8 cellular contexts compared by ENCODE assay signal in genomic region chr19:58553799-58554493, GRCh38. TPM values are rescaled to one million over a fixed set of nuclear protein-coding genes. Genes with fewer than 3 reads are reported as not detected.
DNase-seq lines count a peak whose midpoint lies in the region; ATAC-seq, FAIRE-seq and TF ChIP-seq lines count a peak whose summit lies in the region.

No MANE protein-coding gene starts in this region.

- peak overlapping the region; percentile 92 for H3K4me3 Mint-ChIP-seq in activated CD4-positive, alpha-beta T cell treated with anti-CD3 and anti-CD28 coated beads for 36 hours

- H3K27me3 ChIP-seq in ascending aorta, result no peaks in the 10 kb centered on the region
- no peaks in the 10 kb centered on the region for H3K27me3 ChIP-seq in HepG2 (ENCODE audit: control insufficient read depth in 1 of 2, insufficient read depth in 2 of 2, low read length in 2 of 2)
- no peaks in the 10 kb centered on the region for H3K27me3 ChIP-seq in thymus (ENCODE audit: control insufficient read depth, insufficient read depth)

- intact Hi-C loops in activated CD4-positive, alpha-beta T cell treated with anti-CD3 and anti-CD28 coated beads for 36 hours (cut with DNase I, micrococcal nuclease), result loop anchor here in 1 of 2 experiments (1.0 kb wide), 1 partner anchor 9 kb away; no protein-coding TSS in a partner anchor
- intact Hi-C loops in ascending aorta (cut with DNase I), result loop anchor here (1.0 to 2.0 kb wide), 2 partner anchors 10 to 35 kb away; partner anchors contain the start of genes TRIM28 and ZBTB45
- intact Hi-C loops in HepG2 (cut with micrococcal nuclease; ENCODE audit: unreplicated experiment), result no loop called here

- H3K79me2 ChIP-seq in HepG2 (ENCODE audit: insufficient read depth, low read length), result peaks cover 23% of the 10 kb centered on the region

- H4K20me1 ChIP-seq in HepG2 (ENCODE audit: insufficient read depth, low read length), result peaks cover 16% of the 10 kb centered on the region

- FAIRE-seq in HepG2 (lab: Jason Lieb, UNC) (no peak), urothelium cell line (lab: Jason Lieb, UNC) (no peak)

- H3K36me3 ChIP-seq in ascending aorta (peaks cover 52 to 61% of the 10 kb centered on the region in 2 donors), HepG2 (replicated peaks in 1 of 2; ENCODE audit: control insufficient read depth in 1 of 2, insufficient read depth in 2 of 2, low read length in 2 of 2) (peaks cover 25 to 46% of the 10 kb centered on the region in 2 experiments), thymus (ENCODE audit: control insufficient read depth, insufficient read depth) (peaks cover 55% of the 10 kb centered on the region)

- H3K4me1 ChIP-seq in ascending aorta (peaks cover 19 to 32% of the 10 kb centered on the region in 2 donors), HepG2 (ENCODE audit: insufficient read depth, low read length) (peaks cover 30% of the 10 kb centered on the region), thymus (ENCODE audit: control insufficient read depth, insufficient read depth, low read length) (peaks cover 25% of the 10 kb centered on the region)

- in situ Hi-C loops in HepG2 (cut with HindIII; ENCODE audit: extremely low pct_ligation_motif_present, low pct_unique_long_range_greater_than_20kb), result no loop called here

- peak overlapping the region; percentile 72 to 80 for H3K4me3 ChIP-seq in ascending aorta
- H3K4me3 ChIP-seq in HepG2 (replicated peaks in 1 of 3; ENCODE audit: insufficient read depth in 1 of 3, low read depth in 2 of 3, low read length in 3 of 3), result peak overlapping the region; percentile 48 to 77 (median 63); a peak in 5 of 6 replicates
- peak overlapping the region; percentile 90 for H3K4me3 ChIP-seq in thymus (ENCODE audit: low read length)

- TF ChIP-seq EP300 in HepG2 (IDR thresholded peaks at IDR 0.05; ENCODE audit: low read depth in 2 of 2, low read length in 2 of 2), result no peak
- TF ChIP-seq EP300 in HepG2 (CRISPR knock-in tag; IDR thresholded peaks at IDR 0.05; ENCODE audit: borderline replicate concordance), result no peak

- H3K9ac ChIP-seq in HepG2 (ENCODE audit: insufficient read depth, low read depth, low read length), result peak overlapping the region; percentile 77

- WGBS in HepG2 (ENCODE audit: low lambda C conversion rate), result 66% methylated on average over 18 of the region's 18 CpGs
- 62% methylated on average over 18 of the region's 18 CpGs for WGBS in thymus

- no peak for TF ChIP-seq POLR2A in HepG2 (IDR thresholded peaks at IDR 0.05; ENCODE audit: insufficient read depth in 1 of 2, low read depth in 2 of 2, low read length in 2 of 2)

- POLR2A ChIA-PET in activated CD4-positive, alpha-beta T cell treated with anti-CD3 and anti-CD28 coated beads for 36 hours (lab: Charles Lee), result interaction anchor here (1.0 to 3.5 kb wide), 2 partner anchors 9 to 34 kb away, joined by 3 to 41 read pairs; partner anchors contain the start of genes TRIM28 and ZBTB45
- POLR2A ChIA-PET in HepG2 (lab: Yijun Ruan, JAX), result interaction anchor here (1.1 to 3.5 kb wide), 3 partner anchors 9 to 44 kb away, joined by 3 to 58 read pairs (median 31); partner anchors contain the start of genes TRIM28 and ZBTB45

- ATAC-seq in activated CD4-positive, alpha-beta T cell treated with anti-CD3 and anti-CD28 coated beads for 36 hours, result no peak
- peak; percentile 0; the same call in 1 of the 3 replicates for ATAC-seq in HepG2

- TF ChIP-seq CTCF in ascending aorta (IDR thresholded peaks at IDR 0.05) (no peak), HepG2 (CRISPR knock-in tag; IDR thresholded peaks at IDR 0.05) (no peak)

- H2AFZ ChIP-seq in HepG2 (ENCODE audit: low read length), result no peak overlapping the region

- peaks cover 81% of the 10 kb centered on the region for H3K36me3 Mint-ChIP-seq in activated CD4-positive, alpha-beta T cell treated with anti-CD3 and anti-CD28 coated beads for 36 hours (ENCODE audit: low read depth)

- H3K4me2 ChIP-seq in HepG2 (ENCODE audit: low read depth, low read length), result peak overlapping the region; percentile 81

- H3K27ac ChIP-seq in ascending aorta, result peak overlapping the region; percentile 92 to 99
- peak overlapping the region; percentile 50 for H3K27ac ChIP-seq in HepG2 (ENCODE audit: extremely low read length, insufficient read depth, low read length)
- H3K27ac ChIP-seq in thymus (ENCODE audit: low read depth), result peak overlapping the region; percentile 98

- H3K27me3 Mint-ChIP-seq in activated CD4-positive, alpha-beta T cell treated with anti-CD3 and anti-CD28 coated beads for 36 hours, result no peaks in the 10 kb centered on the region

- no peak for TF ChIP-seq RAD21 in HepG2 (CRISPR knock-in tag; IDR thresholded peaks at IDR 0.05)

- peaks cover 41% of the 10 kb centered on the region for H3K4me1 Mint-ChIP-seq in activated CD4-positive, alpha-beta T cell treated with anti-CD3 and anti-CD28 coated beads for 36 hours

- no TSS peak for BruUV-seq in HepG2 (replicated peaks; lab: Mats Ljungman, UMichigan)

- H3K9me3 Mint-ChIP-seq in activated CD4-positive, alpha-beta T cell treated with anti-CD3 and anti-CD28 coated beads for 36 hours (ENCODE audit: low read depth), result no peaks in the 10 kb centered on the region

- CTCF ChIA-PET in activated CD4-positive, alpha-beta T cell treated with anti-CD3 and anti-CD28 coated beads for 36 hours (lab: Charles Lee), result interaction anchor here (0.7 to 2.1 kb wide), 5 partner anchors 10 to 65 kb away, joined by 3 to 20 read pairs (median 5); partner anchors contain the start of genes TRIM28 and ZBTB45
- CTCF ChIA-PET in HepG2 (lab: Yijun Ruan, JAX; ENCODE audit: low intra/inter-chr PET ratio, low total read pairs), result no interaction called here

- no peaks in the 10 kb centered on the region for H3K9me3 ChIP-seq in ascending aorta
- H3K9me3 ChIP-seq in HepG2 (ENCODE audit: low read length), result no peaks in the 10 kb centered on the region
- no peaks in the 10 kb centered on the region for H3K9me3 ChIP-seq in thymus (ENCODE audit: control insufficient read depth)

- DNase-seq in activated CD4-positive, alpha-beta T cell treated with anti-CD3 and anti-CD28 coated beads for 36 hours, result no peak
- DNase-seq in activated CD4-positive, alpha-beta T cell treated with anti-CD3 and anti-CD28 coated beads, Interleukin-2, amount 50 U/mL, for 4 hours, result no peak
- DNase-seq in ascending aorta (ENCODE audit: low spot score in 2 of 2) (peak in 1 of 2 donors; percentile 62), HepG2 (ENCODE audit: low spot score) (no peak), urothelium cell line (ENCODE audit: low spot score) (no peak), DMS79 (lab: John Stamatoyannopoulos, UW) (no peak)
- no peak for DNase-seq in effector CD8-positive, alpha-beta T cell (lab: John Stamatoyannopoulos, UW)

- H3K27ac Mint-ChIP-seq in activated CD4-positive, alpha-beta T cell treated with anti-CD3 and anti-CD28 coated beads for 36 hours, result peak overlapping the region; percentile 95

RNA-seq across cellular contexts. Expression of gene CHMP2A, which starts 1.0 kb away (rescaled TPM):
- 100 to 1,000 TPM; 101 to 107 TPM for total RNA-seq in activated CD4-positive, alpha-beta T cell treated with anti-CD3 and anti-CD28 coated beads for 36 hours
- total RNA-seq in ascending aorta (154 TPM), HepG2 (2016; rRNA removed; fragmentation: Illumina TruSeq; extraction: Trizol) (55.0 and 70.9 TPM in 2 replicates)
- 45.6 and 61.8 TPM in 2 replicates for total RNA-seq in HepG2 (2016; cell fraction: cytosol; rRNA removed; fragmentation: Illumina TruSeq; extraction: Trizol; ENCODE audit: low read depth)
- 56.2 and 72.4 TPM in 2 replicates for total RNA-seq in HepG2 (2016; cell fraction: insoluble cytoplasmic fraction; rRNA removed; fragmentation: Illumina TruSeq; extraction: Trizol)
- total RNA-seq in HepG2 (2016; cell fraction: membrane; rRNA removed; fragmentation: Illumina TruSeq; extraction: Trizol), result 35.3 and 50.0 TPM in 2 replicates
- total RNA-seq in HepG2 (2016; cell fraction: nucleus; rRNA removed; fragmentation: Illumina TruSeq; extraction: Trizol), result 22.1 and 25.7 TPM in 2 replicates
- polyA plus RNA-seq in HepG2 (2011; rRNA removed) (49.7 and 51.4 TPM in 2 replicates), thymus (131 TPM)
- polyA plus RNA-seq in HepG2 (2011; cell fraction: cytosol; rRNA removed), result 61.9 and 66.7 TPM in 2 replicates
- polyA plus RNA-seq in HepG2 (2011; cell fraction: nucleus; rRNA removed), result 108 and 113 TPM in 2 replicates
- polyA plus RNA-seq in HepG2 (2012), result 41.7 and 46.0 TPM in 2 replicates
- 56.7 and 73.4 TPM in 2 replicates for polyA plus RNA-seq in HepG2 (2016; cell fraction: cytosol; fragmentation: Illumina TruSeq; extraction: Trizol; ENCODE audit: low read depth)
- 88.0 and 94.2 TPM in 2 replicates for polyA plus RNA-seq in HepG2 (2016; cell fraction: insoluble cytoplasmic fraction; fragmentation: Illumina TruSeq; extraction: Trizol; ENCODE audit: low read depth)
- polyA plus RNA-seq in HepG2 (2016; cell fraction: membrane; fragmentation: Illumina TruSeq; extraction: Trizol; ENCODE audit: low read depth), result 38.7 and 48.0 TPM in 2 replicates
- 55.6 and 56.2 TPM in 2 replicates for polyA plus RNA-seq in HepG2 (2016; cell fraction: nucleus; fragmentation: Illumina TruSeq; extraction: Trizol; ENCODE audit: insufficient read depth, low read depth)
- 46.3 and 131 TPM in 2 replicates for polyA minus RNA-seq in HepG2 (2011; rRNA and poly(A)+ RNA removed; ENCODE audit: low replicate concordance)
- polyA minus RNA-seq in HepG2 (2011; cell fraction: cytosol; rRNA and poly(A)+ RNA removed), result 25.4 and 27.7 TPM in 2 replicates
- 21.0 and 24.5 TPM in 2 replicates for polyA minus RNA-seq in HepG2 (2011; cell fraction: nucleus; rRNA and poly(A)+ RNA removed)

RNA-seq across cellular contexts. Expression of gene UBE2M, which starts 4.5 kb away (rescaled TPM):
- total RNA-seq in activated CD4-positive, alpha-beta T cell treated with anti-CD3 and anti-CD28 coated beads for 36 hours, result 100 to 1,000 TPM; 115 to 138 TPM
- 14.8 TPM for total RNA-seq in ascending aorta
- 29.5 and 36.2 TPM in 2 replicates for total RNA-seq in HepG2 (2016; rRNA removed; fragmentation: Illumina TruSeq; extraction: Trizol)
- 14.2 and 15.5 TPM in 2 replicates for total RNA-seq in HepG2 (2016; cell fraction: cytosol; rRNA removed; fragmentation: Illumina TruSeq; extraction: Trizol; ENCODE audit: low read depth)
- 25.4 and 36.1 TPM in 2 replicates for total RNA-seq in HepG2 (2016; cell fraction: insoluble cytoplasmic fraction; rRNA removed; fragmentation: Illumina TruSeq; extraction: Trizol)
- total RNA-seq in HepG2 (2016; cell fraction: membrane; rRNA removed; fragmentation: Illumina TruSeq; extraction: Trizol), result 26.0 and 30.0 TPM in 2 replicates
- total RNA-seq in HepG2 (2016; cell fraction: nucleus; rRNA removed; fragmentation: Illumina TruSeq; extraction: Trizol), result 14.4 and 19.6 TPM in 2 replicates
- 50.3 and 55.5 TPM in 2 replicates for polyA plus RNA-seq in HepG2 (2011; rRNA removed)
- 32.0 and 34.7 TPM in 2 replicates for polyA plus RNA-seq in HepG2 (2011; cell fraction: cytosol; rRNA removed)
- polyA plus RNA-seq in HepG2 (2011; cell fraction: nucleus; rRNA removed), result 59.9 and 61.9 TPM in 2 replicates
- polyA plus RNA-seq in HepG2 (2012), result 47.3 and 47.7 TPM in 2 replicates
- 22.8 and 27.9 TPM in 2 replicates for polyA plus RNA-seq in HepG2 (2016; cell fraction: cytosol; fragmentation: Illumina TruSeq; extraction: Trizol; ENCODE audit: low read depth)
- polyA plus RNA-seq in HepG2 (2016; cell fraction: insoluble cytoplasmic fraction; fragmentation: Illumina TruSeq; extraction: Trizol; ENCODE audit: low read depth), result 54.2 and 62.5 TPM in 2 replicates
- 30.4 and 40.6 TPM in 2 replicates for polyA plus RNA-seq in HepG2 (2016; cell fraction: membrane; fragmentation: Illumina TruSeq; extraction: Trizol; ENCODE audit: low read depth)
- polyA plus RNA-seq in HepG2 (2016; cell fraction: nucleus; fragmentation: Illumina TruSeq; extraction: Trizol; ENCODE audit: insufficient read depth, low read depth), result 53.2 and 66.7 TPM in 2 replicates
- 39.7 and 154 TPM in 2 replicates for polyA minus RNA-seq in HepG2 (2011; rRNA and poly(A)+ RNA removed; ENCODE audit: low replicate concordance)
- polyA minus RNA-seq in HepG2 (2011; cell fraction: cytosol; rRNA and poly(A)+ RNA removed), result 26.9 and 27.3 TPM in 2 replicates
- polyA minus RNA-seq in HepG2 (2011; cell fraction: nucleus; rRNA and poly(A)+ RNA removed), result 20.8 and 23.0 TPM in 2 replicates
- polyA plus RNA-seq in thymus, result 43.9 TPM

RNA-seq across cellular contexts. Expression of gene TRIM28, which starts 10.1 kb away (rescaled TPM):
- total RNA-seq in activated CD4-positive, alpha-beta T cell treated with anti-CD3 and anti-CD28 coated beads for 36 hours, result 100 to 1,000 TPM; 481 to 758 TPM
- total RNA-seq in ascending aorta (222 TPM), HepG2 (2016; rRNA removed; fragmentation: Illumina TruSeq; extraction: Trizol) (302 and 361 TPM in 2 replicates)
- 29.3 and 34.8 TPM in 2 replicates for total RNA-seq in HepG2 (2016; cell fraction: cytosol; rRNA removed; fragmentation: Illumina TruSeq; extraction: Trizol; ENCODE audit: low read depth)
- total RNA-seq in HepG2 (2016; cell fraction: insoluble cytoplasmic fraction; rRNA removed; fragmentation: Illumina TruSeq; extraction: Trizol), result 282 and 373 TPM in 2 replicates
- total RNA-seq in HepG2 (2016; cell fraction: membrane; rRNA removed; fragmentation: Illumina TruSeq; extraction: Trizol), result 118 and 119 TPM in 2 replicates
- 266 and 307 TPM in 2 replicates for total RNA-seq in HepG2 (2016; cell fraction: nucleus; rRNA removed; fragmentation: Illumina TruSeq; extraction: Trizol)
- polyA plus RNA-seq in HepG2 (2011; rRNA removed) (439 and 461 TPM in 2 replicates), thymus (220 TPM)
- polyA plus RNA-seq in HepG2 (2011; cell fraction: cytosol; rRNA removed), result 192 and 284 TPM in 2 replicates
- polyA plus RNA-seq in HepG2 (2011; cell fraction: nucleus; rRNA removed), result 913 and 1,149 TPM in 2 replicates
- polyA plus RNA-seq in HepG2 (2012), result 400 and 525 TPM in 2 replicates
- polyA plus RNA-seq in HepG2 (2016; cell fraction: cytosol; fragmentation: Illumina TruSeq; extraction: Trizol; ENCODE audit: low read depth), result 31.8 and 43.0 TPM in 2 replicates
- 296 and 460 TPM in 2 replicates for polyA plus RNA-seq in HepG2 (2016; cell fraction: insoluble cytoplasmic fraction; fragmentation: Illumina TruSeq; extraction: Trizol; ENCODE audit: low read depth)
- 94.7 and 105 TPM in 2 replicates for polyA plus RNA-seq in HepG2 (2016; cell fraction: membrane; fragmentation: Illumina TruSeq; extraction: Trizol; ENCODE audit: low read depth)
- polyA plus RNA-seq in HepG2 (2016; cell fraction: nucleus; fragmentation: Illumina TruSeq; extraction: Trizol; ENCODE audit: insufficient read depth, low read depth), result 574 and 592 TPM in 2 replicates
- polyA minus RNA-seq in HepG2 (2011; rRNA and poly(A)+ RNA removed; ENCODE audit: low replicate concordance), result 1,983 and 2,170 TPM in 2 replicates
- 465 and 488 TPM in 2 replicates for polyA minus RNA-seq in HepG2 (2011; cell fraction: cytosol; rRNA and poly(A)+ RNA removed)
- 351 and 419 TPM in 2 replicates for polyA minus RNA-seq in HepG2 (2011; cell fraction: nucleus; rRNA and poly(A)+ RNA removed)

RNA-seq across cellular contexts. Expression of gene MZF1, which starts 19.2 kb away (rescaled TPM):
- 10 to 100 TPM; 14.3 to 15.0 TPM for total RNA-seq in activated CD4-positive, alpha-beta T cell treated with anti-CD3 and anti-CD28 coated beads for 36 hours
- 77.1 TPM for total RNA-seq in ascending aorta
- 1.3 and 3.1 TPM in 2 replicates for total RNA-seq in HepG2 (2016; rRNA removed; fragmentation: Illumina TruSeq; extraction: Trizol)
- total RNA-seq in HepG2 (2016; cell fraction: cytosol; rRNA removed; fragmentation: Illumina TruSeq; extraction: Trizol; ENCODE audit: low read depth), result 0.97 and 1.1 TPM in 2 replicates
- total RNA-seq in HepG2 (2016; cell fraction: insoluble cytoplasmic fraction; rRNA removed; fragmentation: Illumina TruSeq; extraction: Trizol), result 1.0 and 3.4 TPM in 2 replicates
- total RNA-seq in HepG2 (2016; cell fraction: membrane; rRNA removed; fragmentation: Illumina TruSeq; extraction: Trizol), result 1.1 and 1.4 TPM in 2 replicates
- total RNA-seq in HepG2 (2016; cell fraction: nucleus; rRNA removed; fragmentation: Illumina TruSeq; extraction: Trizol), result 3.8 and 4.3 TPM in 2 replicates
- 8.1 and 10.0 TPM in 2 replicates for polyA plus RNA-seq in HepG2 (2011; rRNA removed)
- 3.4 and 6.6 TPM in 2 replicates for polyA plus RNA-seq in HepG2 (2011; cell fraction: cytosol; rRNA removed)
- 73.5 and 84.6 TPM in 2 replicates for polyA plus RNA-seq in HepG2 (2011; cell fraction: nucleus; rRNA removed)
- 4.8 and 6.6 TPM in 2 replicates for polyA plus RNA-seq in HepG2 (2012)
- polyA plus RNA-seq in HepG2 (2016; cell fraction: cytosol; fragmentation: Illumina TruSeq; extraction: Trizol; ENCODE audit: low read depth), result 0.12 and 0.23 TPM in 2 replicates
- 1.3 and 1.5 TPM in 2 replicates for polyA plus RNA-seq in HepG2 (2016; cell fraction: insoluble cytoplasmic fraction; fragmentation: Illumina TruSeq; extraction: Trizol; ENCODE audit: low read depth)
- polyA plus RNA-seq in HepG2 (2016; cell fraction: membrane; fragmentation: Illumina TruSeq; extraction: Trizol; ENCODE audit: low read depth), result 0.18 and 0.57 TPM in 2 replicates
- 15.9 and 16.0 TPM in 2 replicates for polyA plus RNA-seq in HepG2 (2016; cell fraction: nucleus; fragmentation: Illumina TruSeq; extraction: Trizol; ENCODE audit: insufficient read depth, low read depth)
- polyA minus RNA-seq in HepG2 (2011; rRNA and poly(A)+ RNA removed; ENCODE audit: low replicate concordance), result 12.8 and 32.3 TPM in 2 replicates
- polyA minus RNA-seq in HepG2 (2011; cell fraction: cytosol; rRNA and poly(A)+ RNA removed), result 1.9 and 3.2 TPM in 2 replicates
- polyA minus RNA-seq in HepG2 (2011; cell fraction: nucleus; rRNA and poly(A)+ RNA removed), result 11.1 and 11.8 TPM in 2 replicates
- 24.7 TPM for polyA plus RNA-seq in thymus

RNA-seq across cellular contexts. Expression of gene ZBTB45, which starts 34.3 kb away (rescaled TPM):
- 10 to 100 TPM; 10.1 to 11.1 TPM for total RNA-seq in activated CD4-positive, alpha-beta T cell treated with anti-CD3 and anti-CD28 coated beads for 36 hours
- total RNA-seq in ascending aorta (46.5 TPM), HepG2 (2016; rRNA removed; fragmentation: Illumina TruSeq; extraction: Trizol) (2.0 and 3.7 TPM in 2 replicates)
- total RNA-seq in HepG2 (2016; cell fraction: cytosol; rRNA removed; fragmentation: Illumina TruSeq; extraction: Trizol; ENCODE audit: low read depth), result 1.0 and 1.1 TPM in 2 replicates
- 1.9 and 3.8 TPM in 2 replicates for total RNA-seq in HepG2 (2016; cell fraction: insoluble cytoplasmic fraction; rRNA removed; fragmentation: Illumina TruSeq; extraction: Trizol)
- total RNA-seq in HepG2 (2016; cell fraction: membrane; rRNA removed; fragmentation: Illumina TruSeq; extraction: Trizol), result 2.8 TPM in 2 replicates
- total RNA-seq in HepG2 (2016; cell fraction: nucleus; rRNA removed; fragmentation: Illumina TruSeq; extraction: Trizol), result 2.7 and 3.4 TPM in 2 replicates
- polyA plus RNA-seq in HepG2 (2011; rRNA removed) (3.0 and 3.2 TPM in 2 replicates), thymus (7.2 TPM)
- 1.7 and 2.6 TPM in 2 replicates for polyA plus RNA-seq in HepG2 (2011; cell fraction: cytosol; rRNA removed)
- polyA plus RNA-seq in HepG2 (2011; cell fraction: nucleus; rRNA removed), result 10.2 and 12.2 TPM in 2 replicates
- polyA plus RNA-seq in HepG2 (2012), result 2.7 and 4.2 TPM in 2 replicates
- polyA plus RNA-seq in HepG2 (2016; cell fraction: cytosol; fragmentation: Illumina TruSeq; extraction: Trizol; ENCODE audit: low read depth), result 0.78 and 0.83 TPM in 2 replicates
- polyA plus RNA-seq in HepG2 (2016; cell fraction: insoluble cytoplasmic fraction; fragmentation: Illumina TruSeq; extraction: Trizol; ENCODE audit: low read depth), result 3.5 and 3.8 TPM in 2 replicates
- polyA plus RNA-seq in HepG2 (2016; cell fraction: membrane; fragmentation: Illumina TruSeq; extraction: Trizol; ENCODE audit: low read depth), result 2.0 and 2.4 TPM in 2 replicates
- 6.2 and 6.8 TPM in 2 replicates for polyA plus RNA-seq in HepG2 (2016; cell fraction: nucleus; fragmentation: Illumina TruSeq; extraction: Trizol; ENCODE audit: insufficient read depth, low read depth)
- 6.6 and 8.8 TPM in 2 replicates for polyA minus RNA-seq in HepG2 (2011; rRNA and poly(A)+ RNA removed; ENCODE audit: low replicate concordance)
- 2.9 and 3.8 TPM in 2 replicates for polyA minus RNA-seq in HepG2 (2011; cell fraction: cytosol; rRNA and poly(A)+ RNA removed)
- 7.0 and 7.3 TPM in 2 replicates for polyA minus RNA-seq in HepG2 (2011; cell fraction: nucleus; rRNA and poly(A)+ RNA removed)
